Comparison of ENCODE assay signal across 1 cellular context in genomic region chr9:130693426-130694191, GRCh38.
TF ChIP-seq lines count a peak whose summit lies in the region.

TSS of gene EXOSC2 (plus strand) at chr9:130693780. CDS start at chr9:130693792, 12 bp downstream.

TF ChIP-seq in K562, 482 proteins besides CTCF, POLR2A, EP300 and RAD21 (continued from another document and continues in another):
- TF ChIP-seq THRB (CRISPR knock-in tag; conservative IDR thresholded peaks at IDR 0.05) (0 out of 2 replicates have a peak, but pooled peaks have one; percentile 69), AFF4 (CRISPR knock-in tag; IDR thresholded peaks at IDR 0.05) (0 out of 2 replicates have a peak, but pooled peaks have one; percentile 44), IRF9 (tag; IDR thresholded peaks at IDR 0.05) (no peak), ZNF785 (CRISPR knock-in tag; IDR thresholded peaks at IDR 0.05) (no peak), HDAC2 (IDR thresholded peaks at IDR 0.05) (peak; percentile 62; the same call in 1 of the 2 replicates), KDM4B (IDR thresholded peaks at IDR 0.05; ENCODE audit: borderline replicate concordance in 2 of 2, low read depth in 1 of 2) (no peak), ZNF644 (tag; IDR thresholded peaks at IDR 0.05; ENCODE audit: low read depth) (peak; percentile 77; the same call in 1 of the 2 replicates), PCBP1 (IDR thresholded peaks at IDR 0.05; ENCODE audit: low read depth, low read length, poor library complexity, severe bottlenecking) (no peak), ZFP91 (CRISPR knock-in tag; IDR thresholded peaks at IDR 0.05) (peak; percentile 69; the same call in 1 of the 2 replicates), RBM39 (optimal IDR thresholded peaks at IDR 0.05; ENCODE audit: low read depth, low read length) (no peak), AFF1 (IDR thresholded peaks at IDR 0.05; ENCODE audit: low read depth in 1 of 2, partially characterized antibody in 2 of 2) (peak in 1 of 2 experiments; percentile 45), ZBTB9 (CRISPR knock-in tag; IDR thresholded peaks at IDR 0.05) (0 out of 2 replicates have a peak, but pooled peaks have one; percentile 38), EWSR1 (IDR thresholded peaks at IDR 0.05; ENCODE audit: borderline replicate concordance, low read depth, partially characterized antibody) (no peak), EGR1 (conservative IDR thresholded peaks at IDR 0.05) (no peak), ZNF696 (CRISPR knock-in tag; conservative IDR thresholded peaks at IDR 0.05) (no peak), JUND (IDR thresholded peaks at IDR 0.05; ENCODE audit: borderline replicate concordance, low read depth, low read length) (peak; percentile 29; the same call in 1 of the 2 replicates), JUND (tag; IDR thresholded peaks at IDR 0.05; ENCODE audit: borderline replicate concordance, low read depth, low read length) (no peak), ETV1 (tag; conservative IDR thresholded peaks at IDR 0.05; ENCODE audit: low read depth) (no peak), SOX6 (IDR thresholded peaks at IDR 0.05) (no peak), TARDBP (IDR thresholded peaks at IDR 0.05) (no peak), GTF3C2 (IDR thresholded peaks at IDR 0.05; ENCODE audit: borderline replicate concordance, extremely low read depth, insufficient read length) (no peak), TOE1 (IDR thresholded peaks at IDR 0.05; ENCODE audit: borderline replicate concordance) (no peak; the same call in 1 of the 2 replicates), TOE1 (CRISPR knock-in tag; IDR thresholded peaks at IDR 0.05; ENCODE audit: borderline replicate concordance, low read depth) (0 out of 2 replicates have a peak, but pooled peaks have one; percentile 76), CEBPB (tag; IDR thresholded peaks at IDR 0.05) (no peak), HCFC1 (IDR thresholded peaks at IDR 0.05; ENCODE audit: low read depth, low read length) (peak; percentile 90), YY1 (IDR thresholded peaks at IDR 0.05; ENCODE audit: borderline replicate concordance in 1 of 3, control insufficient read depth in 1 of 3, extremely low read depth in 1 of 3, insufficient read depth in 3 of 3, insufficient read length in 1 of 3, insufficient replicate concordance in 2 of 3, low read depth in 1 of 3, low read length in 2 of 3) (peak; percentile 98 to 100 (median 100)), KDM5B (IDR thresholded peaks at IDR 0.05; ENCODE audit: insufficient replicate concordance, low read depth, low read length) (peak; percentile 93), HSF4 (CRISPR knock-in tag; IDR thresholded peaks at IDR 0.05; ENCODE audit: borderline replicate concordance) (no peak), ZNF23 (CRISPR knock-in tag; IDR thresholded peaks at IDR 0.05) (no peak), CHD1 (IDR thresholded peaks at IDR 0.05; ENCODE audit: low read length) (no peak), SREBF2 (CRISPR knock-in tag; IDR thresholded peaks at IDR 0.05) (no peak), GTF2B (IDR thresholded peaks at IDR 0.05; ENCODE audit: extremely low read depth, insufficient read length) (no peak), RFX7 (CRISPR knock-in tag; IDR thresholded peaks at IDR 0.05) (no peak), BCL6 (CRISPR knock-in tag; IDR thresholded peaks at IDR 0.05) (no peak), ZNF280B (CRISPR knock-in tag; IDR thresholded peaks at IDR 0.05) (no peak), MTF1 (CRISPR knock-in tag; IDR thresholded peaks at IDR 0.05; ENCODE audit: borderline replicate concordance) (no peak)
